In the genomic region with DNA sequence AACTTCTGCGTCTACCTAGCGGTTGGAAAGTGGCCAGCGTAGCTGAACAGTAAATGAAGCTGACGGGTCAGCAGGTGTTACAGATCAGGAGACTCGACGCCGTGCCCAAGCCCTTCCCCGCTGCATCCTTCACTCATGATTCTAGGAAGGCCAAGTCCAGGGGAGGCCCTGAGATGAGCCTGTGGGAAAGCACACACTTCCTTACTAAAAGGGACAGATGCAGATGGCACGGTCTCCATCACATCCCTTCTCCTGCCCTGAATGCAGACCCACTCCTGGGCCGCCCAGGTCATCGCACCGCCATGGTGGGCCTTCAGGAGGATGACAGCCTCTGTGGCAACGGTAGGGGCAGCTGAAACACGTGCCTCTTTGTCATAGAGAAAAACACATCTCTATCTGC, we compare ENCODE assay signal across 21 cellular contexts.
DNase-seq lines count a peak whose midpoint lies in the region; TF ChIP-seq lines count a peak whose summit lies in the region.
"Had no signal": no experiment of that assay in that cellular context is flagged by ENCODE, and none has a peak within 500 bp of the region (broad histone marks: within the 10 kb centered on the region; RNA-seq: fewer than 3 reads in every experiment).

No MANE protein-coding gene starts in this region.

- no peaks in the 10 kb centered on the region for H3K9me2 ChIP-seq in MM.1S (replicated peaks; ENCODE audit: insufficient read depth, low read length)

- peaks cover 14% of the 10 kb centered on the region for H3K9me3 ChIP-seq in BLaER1
- H3K9me3 ChIP-seq in MM.1S (replicated peaks; ENCODE audit: insufficient read depth, low read length): no peaks in the 10 kb centered on the region
- H3K9me3 ChIP-seq: SJSA1 had no signal

- H4K20me1 ChIP-seq in BLaER1 (no peaks in the 10 kb centered on the region), MM.1S (ENCODE audit: insufficient read depth, low read length) (no peaks in the 10 kb centered on the region)

- H3K27ac ChIP-seq in BLaER1: no peak overlapping the region
- H3K27ac ChIP-seq in caudate nucleus (ENCODE audit: low read depth, low read length): peak overlapping the region; percentile 67
- H3K27ac ChIP-seq in MM.1S (ENCODE audit: low read length): no peak overlapping the region
- H3K27ac ChIP-seq: GM23248, RWPE1, SJSA1 had no signal

- peak overlapping the region; percentile 97 to 100 (median 99) for H3K27ac Mint-ChIP-seq in CD14-positive monocyte

- H3K9ac ChIP-seq in BLaER1 (no peak overlapping the region), MM.1S (ENCODE audit: low read length) (no peak overlapping the region)
- H3K9ac ChIP-seq: GM23248 had no signal

- no peak overlapping the region for H3K4me3 Mint-ChIP-seq in CD14-positive monocyte
- H3K4me3 Mint-ChIP-seq: CD4-positive, alpha-beta T cell had no signal

- H3K4me2 ChIP-seq in BLaER1 (peak overlapping the region; percentile 51; the same call in 1 of the 2 replicates), MM.1S (ENCODE audit: low read depth, low read length) (no peak overlapping the region)

- H3K36me3 Mint-ChIP-seq in CD14-positive monocyte: peaks cover 12 to 15% of the 10 kb centered on the region in 2 donors

- peaks cover 3% of the 10 kb centered on the region; the same call in 1 of the 2 replicates for H3F3A ChIP-seq in MM.1S (ENCODE audit: insufficient read depth, low read length)

- H3K27me3 ChIP-seq in BLaER1: no peaks in the 10 kb centered on the region
- no peaks in the 10 kb centered on the region for H3K27me3 ChIP-seq in MM.1S (replicated peaks; ENCODE audit: insufficient read depth, low read length)
- H3K27me3 ChIP-seq: SJSA1 had no signal

- peaks cover 33% of the 10 kb centered on the region for H3K4me1 Mint-ChIP-seq in CD14-positive monocyte

- DNase-seq in CD14-positive monocyte (ENCODE audit: low spot score) (no peak), caudate nucleus (lab: John Stamatoyannopoulos, UW) (no peak), posterior vena cava (ENCODE audit: low spot score) (peak; percentile 60), MM.1S (no peak), T-helper 9 cell (no peak), NCI-H510A (lab: John Stamatoyannopoulos, UW) (no peak)
- DNase-seq: ACHN; AML-193; CD4-positive, alpha-beta T cell; DND-41; GDM1; GM23248; HCEC 1CT; NCI-H1436; NCI-H2029; NCI-H2171; NCI-H446; PC-3 had no signal

- H2AFZ ChIP-seq in MM.1S (ENCODE audit: low read length): no peak overlapping the region
- H2AFZ ChIP-seq: GM23248 had no signal

- H3K4me3 ChIP-seq in BLaER1 (no peak overlapping the region), MM.1S (ENCODE audit: low read length) (no peak overlapping the region)
- H3K4me3 ChIP-seq: GM23248, SJSA1 had no signal

- TF ChIP-seq CTCF in CD14-positive monocyte (IDR thresholded peaks at IDR 0.05): no peak
- TF ChIP-seq CTCF in MM.1S (IDR thresholded peaks at IDR 0.05; ENCODE audit: low read length): no peak

- H3K79me2 ChIP-seq in MM.1S (ENCODE audit: low read length): no peaks in the 10 kb centered on the region

- H3K4me1 ChIP-seq in BLaER1 (peaks cover 32% of the 10 kb centered on the region), MM.1S (ENCODE audit: low read length) (peaks cover 7% of the 10 kb centered on the region; the same call in 1 of the 2 replicates)
- H3K4me1 ChIP-seq: SJSA1 had no signal

- intact Hi-C loops in CD14-positive monocyte (cut with micrococcal nuclease) (no loop called here), posterior vena cava (cut with DNase I) (no loop called here)

- H3K36me3 ChIP-seq in BLaER1 (no peaks in the 10 kb centered on the region), MM.1S (replicated peaks; ENCODE audit: insufficient read depth, low read length) (no peaks in the 10 kb centered on the region)
- H3K36me3 ChIP-seq: SJSA1 had no signal

- peaks cover 0 to 1% (median 0%) of the 10 kb centered on the region in 3 donors for H3K27me3 Mint-ChIP-seq in CD14-positive monocyte (ENCODE audit: low read depth in 3 of 3)
- H3K27me3 Mint-ChIP-seq: CD4-positive, alpha-beta T cell had no signal

- H3K9me3 Mint-ChIP-seq in CD14-positive monocyte: peaks cover 13 to 34% (median 22%) of the 10 kb centered on the region in 7 donors
- H3K9me3 Mint-ChIP-seq: CD4-positive, alpha-beta T cell had no signal
